In genomic region chr1:34787461-34788420, GRCh38 we compare ENCODE assay signal across 10 cellular contexts. TPM values are rescaled to one million over a fixed set of nuclear protein-coding genes. Genes with fewer than 3 reads are reported as not detected.
DNase-seq lines count a peak whose midpoint lies in the region; ATAC-seq and TF ChIP-seq lines count a peak whose summit lies in the region.
"Had no signal": no experiment of that assay in that cellular context is flagged by ENCODE, and none has a peak within 500 bp of the region (broad histone marks: within the 10 kb centered on the region; RNA-seq: fewer than 3 reads in every experiment).

No MANE protein-coding gene starts in this region.

- H3K9me3 Mint-ChIP-seq in CD14-positive monocyte, result peaks cover 0 to 10% (median 7%) of the 10 kb centered on the region in 7 donors

- no peak overlapping the region for H3K27ac Mint-ChIP-seq in CD14-positive monocyte

- H3K27me3 ChIP-seq in foreskin keratinocyte, result peaks cover 17% of the 10 kb centered on the region

- CTCF ChIA-PET in RWPE1 (lab: Yijun Ruan, JAX), result interaction anchor here (0.5 to 2.4 kb wide), 5 partner anchors 14 to 79 kb away, joined by 3 to 10 read pairs (median 5); partner anchors contain the start of gene SMIM12

- peaks cover 5% of the 10 kb centered on the region for H3K4me1 ChIP-seq in foreskin keratinocyte

- H3K27ac ChIP-seq in RWPE1 (peak overlapping the region; percentile 74), foreskin keratinocyte (no peak overlapping the region)

- no peak overlapping the region for H3K4me3 Mint-ChIP-seq in CD14-positive monocyte

- peaks cover 21 to 34% (median 23%) of the 10 kb centered on the region in 3 donors for H3K27me3 Mint-ChIP-seq in CD14-positive monocyte (ENCODE audit: low read depth in 3 of 3)

- H3K36me3 Mint-ChIP-seq in CD14-positive monocyte, result no peaks in the 10 kb centered on the region

- no peaks in the 10 kb centered on the region for H3K4me1 Mint-ChIP-seq in CD14-positive monocyte

- POLR2A ChIA-PET in RWPE1 (lab: Yijun Ruan, JAX; ENCODE audit: low non-redundant PET), result interaction anchor here (1.4 kb wide), 1 partner anchor 72 kb away, joined by 6 read pairs; the partner anchor contains the start of gene SMIM12

- intact Hi-C loops in CD14-positive monocyte (cut with micrococcal nuclease), result loop anchor here in 1 of 2 donors (2.0 to 5.0 kb wide), 2 partner anchors 65 to 510 kb away; no protein-coding TSS in a partner anchor

- peak; percentile 48 for DNase-seq in AG20443 (ENCODE audit: low spot score)
- no peak for DNase-seq in GM13977 (ENCODE audit: low spot score)
- DNase-seq in RWPE1 (ENCODE audit: low spot score), result no peak
- DNase-seq in foreskin keratinocyte, result no peak
- DNase-seq in T1000 (lab: John Stamatoyannopoulos, UW), result no peak
- no peak for DNase-seq in CD14-positive monocyte (ENCODE audit: low spot score)
- DNase-seq: kidney glomerular epithelial cell; stimulated activated CD4-positive, alpha-beta T cell treated with anti-CD3 and anti-CD28 coated beads, Interleukin-1b, Interleukin-23, amount 100 ng/mL, for 48 hours had no signal

- ATAC-seq in foreskin keratinocyte (no peak), HG03039 (IDR thresholded peaks at IDR 0.05; ENCODE audit: unreplicated experiment) (no peak), HG02798 (IDR thresholded peaks at IDR 0.05; ENCODE audit: poor library complexity, unreplicated experiment) (no peak)

- TF ChIP-seq CTCF in GM13977 (IDR thresholded peaks at IDR 0.05; ENCODE audit: extremely low read depth, insufficient read depth, missing control alignments) (peak; percentile 39), RWPE1 (conservative IDR thresholded peaks at IDR 0.05; ENCODE audit: low read depth) (no peak), foreskin keratinocyte (conservative IDR thresholded peaks at IDR 0.05) (peak; percentile 31), CD14-positive monocyte (IDR thresholded peaks at IDR 0.05) (no peak)

- in situ Hi-C loops in GM13977 (cut with MboI; ENCODE audit: low pct_unique_long_range_greater_than_20kb, low sequenced_read_pairs, unreplicated experiment), result no loop called here

RNA-seq across cellular contexts. Expression of gene GJA4, which starts 5.1 kb away (rescaled TPM):
- total RNA-seq in foreskin keratinocyte, result 0.07 and 0.17 TPM in 2 replicates
- polyA plus RNA-seq in foreskin keratinocyte (0.10 and 0.18 TPM in 2 replicates), CD14-positive monocyte (not detected)

RNA-seq across cellular contexts. Expression of gene GJB3, which starts 6.7 kb away (rescaled TPM):
- total RNA-seq in foreskin keratinocyte, result 180 and 195 TPM in 2 replicates
- polyA plus RNA-seq in foreskin keratinocyte (195 and 203 TPM in 2 replicates), CD14-positive monocyte (not detected)

RNA-seq across cellular contexts. Expression of gene GJB4, which starts 28.2 kb away (rescaled TPM):
- 9.9 and 18.2 TPM in 2 replicates for total RNA-seq in foreskin keratinocyte
- 10.4 and 19.8 TPM in 2 replicates for polyA plus RNA-seq in foreskin keratinocyte
- polyA plus RNA-seq in CD14-positive monocyte, result not detected

RNA-seq across cellular contexts. Expression of gene GJB5, which starts 32.9 kb away (rescaled TPM):
- total RNA-seq in foreskin keratinocyte, result 119 and 146 TPM in 2 replicates
- polyA plus RNA-seq in foreskin keratinocyte, result 141 and 181 TPM in 2 replicates
- polyA plus RNA-seq in CD14-positive monocyte, result under 1 TPM in 1 of 2 donors, not detected in 1; 0.12 TPM

Comparison
In these comparisons a context has a peak if more than half of its experiments do, and no peak if none do; other contexts are left out.
1. CTCF ChIP-seq: peak in GM13977 (single experiment) and foreskin keratinocyte (single experiment); none in RWPE1 (single experiment) and CD14-positive monocyte (single experiment).
2. RNA of gene GJB3, which starts 6.7 kb away (polyA plus RNA-seq): 195 to 203 TPM in foreskin keratinocyte; not detected in CD14-positive monocyte; every median in the first group is over 100 times any median in the second.
3. RNA of gene GJB4, which starts 28.2 kb away (polyA plus RNA-seq): 10.4 to 19.8 TPM in foreskin keratinocyte; not detected in CD14-positive monocyte; every median in the first group is over 10 times any median in the second.